1 cellular context compared by ENCODE assay signal in the genomic region with DNA sequence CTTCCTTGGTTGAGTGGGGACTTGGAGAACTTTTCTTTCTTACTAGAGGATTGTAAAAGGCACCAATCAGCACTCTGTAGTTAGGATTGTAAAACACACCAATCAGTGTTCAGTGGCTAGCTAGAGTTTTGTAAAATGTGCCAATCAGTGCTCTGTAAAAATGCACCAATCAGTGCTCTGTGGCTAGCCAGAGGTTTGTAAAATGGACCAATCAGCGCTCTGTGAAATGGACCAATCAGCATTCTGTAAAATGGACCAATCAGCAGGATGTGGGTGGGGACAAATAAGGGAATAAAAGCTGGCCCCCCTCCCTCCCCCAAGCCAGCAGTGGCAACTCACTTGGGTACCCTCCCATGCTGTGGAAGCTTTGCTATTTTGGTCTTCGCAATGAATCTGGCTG.
TF ChIP-seq lines count a peak whose summit lies in the region.

No MANE protein-coding gene starts in this region.

TF ChIP-seq in GM23338, 12 proteins besides CTCF, POLR2A, EP300 and RAD21 (continued from another document):
- TF ChIP-seq, protein P1, sequence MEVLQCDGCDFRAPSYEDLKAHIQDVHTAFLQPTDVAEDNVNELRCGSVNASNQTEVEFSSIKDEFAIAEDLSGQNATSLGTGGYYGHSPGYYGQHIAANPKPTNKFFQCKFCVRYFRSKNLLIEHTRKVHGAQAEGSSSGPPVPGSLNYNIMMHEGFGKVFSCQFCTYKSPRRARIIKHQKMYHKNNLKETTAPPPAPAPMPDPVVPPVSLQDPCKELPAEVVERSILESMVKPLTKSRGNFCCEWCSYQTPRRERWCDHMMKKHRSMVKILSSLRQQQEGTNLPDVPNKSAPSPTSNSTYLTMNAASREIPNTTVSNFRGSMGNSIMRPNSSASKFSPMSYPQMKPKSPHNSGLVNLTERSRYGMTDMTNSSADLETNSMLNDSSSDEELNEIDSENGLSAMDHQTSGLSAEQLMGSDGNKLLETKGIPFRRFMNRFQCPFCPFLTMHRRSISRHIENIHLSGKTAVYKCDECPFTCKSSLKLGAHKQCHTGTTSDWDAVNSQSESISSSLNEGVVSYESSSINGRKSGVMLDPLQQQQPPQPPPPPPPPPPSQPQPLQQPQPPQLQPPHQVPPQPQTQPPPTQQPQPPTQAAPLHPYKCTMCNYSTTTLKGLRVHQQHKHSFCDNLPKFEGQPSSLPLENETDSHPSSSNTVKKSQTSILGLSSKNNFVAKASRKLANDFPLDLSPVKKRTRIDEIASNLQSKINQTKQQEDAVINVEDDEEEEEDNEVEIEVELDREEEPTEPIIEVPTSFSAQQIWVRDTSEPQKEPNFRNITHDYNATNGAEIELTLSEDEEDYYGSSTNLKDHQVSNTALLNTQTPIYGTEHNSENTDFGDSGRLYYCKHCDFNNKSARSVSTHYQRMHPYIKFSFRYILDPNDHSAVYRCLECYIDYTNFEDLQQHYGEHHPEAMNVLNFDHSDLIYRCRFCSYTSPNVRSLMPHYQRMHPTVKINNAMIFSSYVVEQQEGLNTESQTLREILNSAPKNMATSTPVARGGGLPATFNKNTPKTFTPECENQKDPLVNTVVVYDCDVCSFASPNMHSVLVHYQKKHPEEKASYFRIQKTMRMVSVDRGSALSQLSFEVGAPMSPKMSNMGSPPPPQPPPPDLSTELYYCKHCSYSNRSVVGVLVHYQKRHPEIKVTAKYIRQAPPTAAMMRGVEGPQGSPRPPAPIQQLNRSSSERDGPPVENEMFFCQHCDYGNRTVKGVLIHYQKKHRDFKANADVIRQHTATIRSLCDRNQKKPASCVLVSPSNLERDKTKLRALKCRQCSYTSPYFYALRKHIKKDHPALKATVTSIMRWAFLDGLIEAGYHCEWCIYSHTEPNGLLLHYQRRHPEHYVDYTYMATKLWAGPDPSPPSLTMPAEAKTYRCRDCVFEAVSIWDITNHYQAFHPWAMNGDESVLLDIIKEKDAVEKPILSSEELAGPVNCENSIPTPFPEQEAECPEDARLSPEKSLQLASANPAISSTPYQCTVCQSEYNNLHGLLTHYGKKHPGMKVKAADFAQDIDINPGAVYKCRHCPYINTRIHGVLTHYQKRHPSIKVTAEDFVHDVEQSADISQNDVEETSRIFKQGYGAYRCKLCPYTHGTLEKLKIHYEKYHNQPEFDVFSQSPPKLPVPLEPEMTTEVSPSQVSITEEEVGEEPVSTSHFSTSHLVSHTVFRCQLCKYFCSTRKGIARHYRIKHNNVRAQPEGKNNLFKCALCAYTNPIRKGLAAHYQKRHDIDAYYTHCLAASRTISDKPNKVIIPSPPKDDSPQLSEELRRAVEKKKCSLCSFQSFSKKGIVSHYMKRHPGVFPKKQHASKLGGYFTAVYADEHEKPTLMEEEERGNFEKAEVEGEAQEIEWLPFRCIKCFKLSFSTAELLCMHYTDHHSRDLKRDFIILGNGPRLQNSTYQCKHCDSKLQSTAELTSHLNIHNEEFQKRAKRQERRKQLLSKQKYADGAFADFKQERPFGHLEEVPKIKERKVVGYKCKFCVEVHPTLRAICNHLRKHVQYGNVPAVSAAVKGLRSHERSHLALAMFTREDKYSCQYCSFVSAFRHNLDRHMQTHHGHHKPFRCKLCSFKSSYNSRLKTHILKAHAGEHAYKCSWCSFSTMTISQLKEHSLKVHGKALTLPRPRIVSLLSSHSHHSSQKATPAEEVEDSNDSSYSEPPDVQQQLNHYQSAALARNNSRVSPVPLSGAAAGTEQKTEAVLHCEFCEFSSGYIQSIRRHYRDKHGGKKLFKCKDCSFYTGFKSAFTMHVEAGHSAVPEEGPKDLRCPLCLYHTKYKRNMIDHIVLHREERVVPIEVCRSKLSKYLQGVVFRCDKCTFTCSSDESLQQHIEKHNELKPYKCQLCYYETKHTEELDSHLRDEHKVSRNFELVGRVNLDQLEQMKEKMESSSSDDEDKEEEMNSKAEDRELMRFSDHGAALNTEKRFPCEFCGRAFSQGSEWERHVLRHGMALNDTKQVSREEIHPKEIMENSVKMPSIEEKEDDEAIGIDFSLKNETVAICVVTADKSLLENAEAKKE (CRISPR knock-in tag; IDR thresholded peaks at IDR 0.05) = no peak
